ENCODE assay signal across 8 cellular contexts in genomic region chr5:57174850-57175525, GRCh38. TPM values are rescaled to one million over a fixed set of nuclear protein-coding genes. Genes with fewer than 3 reads are reported as not detected.
A peak's percentile ranks its signal among the peaks of the same experiment; 100 is the strongest.
DNase-seq lines count a peak whose midpoint lies in the region; ATAC-seq and TF ChIP-seq lines count a peak whose summit lies in the region.

No MANE protein-coding gene starts in this region.

- intact Hi-C loops in activated CD8-positive, alpha-beta T cell treated with anti-CD3 and anti-CD28 coated beads for 36 hours (cut with micrococcal nuclease) = loop anchor here (2.0 to 5.0 kb wide), 2 partner anchors 46 to 358 kb away; partner anchors contain the start of gene MAP3K1
- intact Hi-C loops in spleen (cut with DNase I; ENCODE audit: low total_unique reads) = no loop called here

- no peak for TF ChIP-seq CTCF in activated CD8-positive, alpha-beta T cell treated with anti-CD3 and anti-CD28 coated beads for 36 hours (IDR thresholded peaks at IDR 0.05)
- TF ChIP-seq CTCF in spleen (IDR thresholded peaks at IDR 0.05 in 8 of 11, conservative IDR thresholded peaks at IDR 0.05 in 3 of 11) = no peak

- H3K36me3 Mint-ChIP-seq in activated naive CD4-positive, alpha-beta T cell treated with anti-CD3 and anti-CD28 coated beads, Interleukin-2, amount 50 U/mL, for 24 hours = peaks cover 30% of the 10 kb centered on the region
- peaks cover 51% of the 10 kb centered on the region for H3K36me3 Mint-ChIP-seq in activated CD8-positive, alpha-beta T cell treated with anti-CD3 and anti-CD28 coated beads for 36 hours (ENCODE audit: low read depth)

- H3K4me1 ChIP-seq in iPS DF 6.9 (ENCODE audit: control insufficient read depth, insufficient read depth, low read length) (no peaks in the 10 kb centered on the region), spleen (peaks cover 39 to 69% (median 60%) of the 10 kb centered on the region in 6 donors)

- H3K27ac ChIP-seq in iPS DF 6.9 (ENCODE audit: low read length) (no peak overlapping the region), spleen (peak overlapping the region; percentile 98 to 100 (median 100))

- POLR2A ChIA-PET in activated CD8-positive, alpha-beta T cell treated with anti-CD3 and anti-CD28 coated beads for 36 hours (lab: Charles Lee) = interaction anchor here (1.2 to 2.5 kb wide), 3 partner anchors 17 to 264 kb away, joined by 3 to 17 read pairs (median 3); no protein-coding TSS in a partner anchor

- no peak for DNase-seq in activated naive CD4-positive, alpha-beta T cell treated with anti-CD3 and anti-CD28 coated beads, Interleukin-2, amount 50 U/mL, for 16 hours
- no peak for DNase-seq in activated CD8-positive, alpha-beta T cell treated with anti-CD3 and anti-CD28 coated beads for 36 hours
- DNase-seq in iPS DF 6.9 (ENCODE audit: low read depth, low spot score) (no peak), spleen (no peak)
- DNase-seq in effector CD4-positive, alpha-beta T cell = no peak

- no peaks in the 10 kb centered on the region for H3K27me3 Mint-ChIP-seq in activated naive CD4-positive, alpha-beta T cell treated with anti-CD3 and anti-CD28 coated beads, Interleukin-2, amount 50 U/mL, for 24 hours
- no peaks in the 10 kb centered on the region for H3K27me3 Mint-ChIP-seq in activated CD8-positive, alpha-beta T cell treated with anti-CD3 and anti-CD28 coated beads for 36 hours

- CTCF ChIA-PET in activated CD8-positive, alpha-beta T cell treated with anti-CD3 and anti-CD28 coated beads for 36 hours (lab: Charles Lee) = interaction anchor here (1.3 to 1.8 kb wide), 3 partner anchors 17 to 264 kb away, joined by 3 to 6 read pairs (median 4); no protein-coding TSS in a partner anchor

- peaks cover 49% of the 10 kb centered on the region for H3K4me1 Mint-ChIP-seq in activated naive CD4-positive, alpha-beta T cell treated with anti-CD3 and anti-CD28 coated beads, Interleukin-2, amount 50 U/mL, for 24 hours
- peaks cover 26% of the 10 kb centered on the region for H3K4me1 Mint-ChIP-seq in activated CD8-positive, alpha-beta T cell treated with anti-CD3 and anti-CD28 coated beads for 36 hours (ENCODE audit: low read depth)

- H3K4me3 ChIP-seq in iPS DF 6.9 (ENCODE audit: low read length) = peak overlapping the region; percentile 91
- peak overlapping the region; percentile 59 to 85 (median 74) for H3K4me3 ChIP-seq in spleen

- peak overlapping the region; percentile 98 for H3K27ac Mint-ChIP-seq in activated naive CD4-positive, alpha-beta T cell treated with anti-CD3 and anti-CD28 coated beads, Interleukin-2, amount 50 U/mL, for 24 hours
- peak overlapping the region; percentile 95 for H3K27ac Mint-ChIP-seq in activated CD8-positive, alpha-beta T cell treated with anti-CD3 and anti-CD28 coated beads for 36 hours

- WGBS in iPS DF 6.9 (ENCODE audit: insufficient coverage, insufficient read length) = no CpG with 5 or more reads among the region's 11 CpGs
- 0 to 2% (median 1%) methylated on average over 11 of the region's 11 CpGs for WGBS in spleen, 5 donors

- H3K27me3 ChIP-seq in iPS DF 6.9 (ENCODE audit: control insufficient read depth, insufficient read depth, low read length) (no peaks in the 10 kb centered on the region), spleen (replicated peaks in 1 of 7) (no peaks in the 10 kb centered on the region)

- no peak for ATAC-seq in activated CD8-positive, alpha-beta T cell treated with anti-CD3 and anti-CD28 coated beads for 36 hours
- ATAC-seq in GM21381 (IDR thresholded peaks at IDR 0.05; ENCODE audit: unreplicated experiment) (no peak), HG03045 (IDR thresholded peaks at IDR 0.05; ENCODE audit: unreplicated experiment) (no peak)

- no peaks in the 10 kb centered on the region for H3K9me3 ChIP-seq in iPS DF 6.9 (ENCODE audit: control insufficient read depth, insufficient read depth, low read length)
- no peaks in the 10 kb centered on the region for H3K9me3 ChIP-seq in spleen

- no peaks in the 10 kb centered on the region for H3K36me3 ChIP-seq in iPS DF 6.9 (ENCODE audit: control insufficient read depth, insufficient read depth, low read length)
- H3K36me3 ChIP-seq in spleen = peaks cover 0 to 16% (median 0%) of the 10 kb centered on the region in 6 donors

- H3K9me3 Mint-ChIP-seq in activated naive CD4-positive, alpha-beta T cell treated with anti-CD3 and anti-CD28 coated beads, Interleukin-2, amount 50 U/mL, for 24 hours = no peaks in the 10 kb centered on the region
- no peaks in the 10 kb centered on the region for H3K9me3 Mint-ChIP-seq in activated CD8-positive, alpha-beta T cell treated with anti-CD3 and anti-CD28 coated beads for 36 hours

- no peak for TF ChIP-seq POLR2A in spleen (IDR thresholded peaks at IDR 0.05)

- H3K4me3 Mint-ChIP-seq in activated naive CD4-positive, alpha-beta T cell treated with anti-CD3 and anti-CD28 coated beads, Interleukin-2, amount 50 U/mL, for 24 hours = peak overlapping the region; percentile 94
- peak overlapping the region; percentile 88 for H3K4me3 Mint-ChIP-seq in activated CD8-positive, alpha-beta T cell treated with anti-CD3 and anti-CD28 coated beads for 36 hours

RNA-seq across cellular contexts. Expression of gene GPBP1, which starts 1.1 kb away (rescaled TPM):
- 10 to 100 TPM; 87.9 to 88.5 TPM for total RNA-seq in activated CD8-positive, alpha-beta T cell treated with anti-CD3 and anti-CD28 coated beads for 36 hours
- 100 to 1,000 TPM in 2 of 7 donors, 10 to 100 TPM in 5; 81.9 to 118 (median 88.7) TPM for total RNA-seq in spleen
- 10 to 100 TPM; 58.0 to 77.7 (median 75.7) TPM for polyA plus RNA-seq in spleen
